In genomic region chr3:150556792-150557191, GRCh38 we compare ENCODE assay signal across 1 cellular context.
A peak's percentile ranks its signal among the peaks of the same experiment; 100 is the strongest.
TF ChIP-seq lines count a peak whose summit lies in the region.

No MANE protein-coding gene starts in this region.

TF ChIP-seq in endothelial cell of umbilical vein, 7 proteins besides CTCF, POLR2A, EP300 and RAD21 (continued from another document):
- peak; percentile 80 for TF ChIP-seq GATA2 (IDR thresholded peaks at IDR 0.05; ENCODE audit: insufficient read depth, insufficient read length, low read depth, low read length)
